11 cellular contexts compared by ENCODE assay signal in the genomic region with DNA sequence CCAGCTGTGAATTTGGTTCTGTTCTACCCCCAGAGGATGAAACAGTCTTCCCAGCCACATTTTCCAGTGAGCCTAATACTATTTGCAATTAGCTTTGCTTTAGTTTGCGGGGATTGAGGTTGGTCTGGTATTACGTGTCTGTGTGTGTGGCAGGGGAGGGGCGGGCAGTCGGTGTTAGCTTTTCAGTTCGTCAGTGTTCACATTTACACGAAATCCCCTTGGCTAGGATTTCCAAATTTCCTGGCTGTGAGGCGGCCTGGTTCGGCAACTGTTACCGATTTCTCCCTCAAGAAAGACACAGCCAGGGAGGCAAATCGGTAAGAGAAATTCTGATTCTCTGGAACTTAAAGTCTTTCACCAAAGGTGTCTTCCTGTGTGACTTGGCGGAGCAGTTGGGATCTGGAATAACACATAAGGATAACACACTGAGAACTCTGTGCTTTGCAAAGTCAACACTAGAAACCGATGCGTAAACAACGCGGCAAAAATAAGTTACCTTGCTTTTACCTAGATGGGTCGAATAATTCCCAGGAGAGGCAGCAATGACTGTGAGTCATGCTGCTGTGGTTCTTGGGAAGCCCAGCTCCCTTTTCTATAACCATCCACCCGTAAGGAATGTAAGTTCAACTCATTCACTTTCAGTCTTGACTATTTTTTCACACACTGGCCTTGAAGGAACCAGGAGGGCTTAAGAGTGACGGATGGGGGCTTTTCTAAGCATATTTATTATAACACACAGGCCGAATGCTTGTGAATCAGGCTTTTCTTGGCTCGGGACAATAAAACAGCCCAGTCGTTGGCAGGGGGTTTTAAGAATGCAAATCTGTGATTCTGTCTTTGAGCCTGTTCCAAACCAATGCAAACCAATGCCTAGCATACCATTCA. TPM values are rescaled to one million over a fixed set of nuclear protein-coding genes. Genes with fewer than 3 reads are reported as not detected.
DNase-seq lines count a peak whose midpoint lies in the region; ATAC-seq, FAIRE-seq and TF ChIP-seq lines count a peak whose summit lies in the region.
"Had no signal": no experiment of that assay in that cellular context is flagged by ENCODE, and none has a peak within 500 bp of the region (broad histone marks: within the 10 kb centered on the region; RNA-seq: fewer than 3 reads in every experiment).

No MANE protein-coding gene starts in this region.

- TF ChIP-seq POLR2A in GM12891 (IDR thresholded peaks at IDR 0.05; ENCODE audit: low read depth, low read length): no peak

- DNase-seq in Caki2 (ENCODE audit: low read depth) (peak; percentile 77), RWPE2 (ENCODE audit: low spot score) (no peak), fibroblast of peridontal ligament (ENCODE audit: extremely low read depth) (peak; percentile 63), neural crest cell (ENCODE audit: low read depth, low spot score) (no peak), GM12891 (ENCODE audit: insufficient read length, low spot score) (no peak), GDM1 (lab: John Stamatoyannopoulos, UW) (no peak)
- DNase-seq: activated gamma-delta T cell; CD4-positive, alpha-beta T cell had no signal

- FAIRE-seq in GM12891 (lab: Jason Lieb, UNC): no peak
- FAIRE-seq: endometrium had no signal

- H3K36me3 ChIP-seq in RWPE2 (ENCODE audit: low read depth): no peaks in the 10 kb centered on the region

- H3K27me3 ChIP-seq in RWPE2 (ENCODE audit: insufficient read depth, poor library complexity, severe bottlenecking): no peaks in the 10 kb centered on the region

- peak overlapping the region; percentile 84 for H3K4me3 Mint-ChIP-seq in neural crest cell
- H3K4me3 Mint-ChIP-seq: CD4-positive, alpha-beta T cell had no signal

- TF ChIP-seq CTCF in RWPE2 (IDR thresholded peaks at IDR 0.05; ENCODE audit: poor library complexity, severe bottlenecking) (no peak), neural crest cell (conservative IDR thresholded peaks at IDR 0.05) (no peak)

- H3K4me1 Mint-ChIP-seq in neural crest cell: peaks cover 78% of the 10 kb centered on the region

- H3K9me3 Mint-ChIP-seq in neural crest cell: no peaks in the 10 kb centered on the region
- H3K9me3 Mint-ChIP-seq: CD4-positive, alpha-beta T cell had no signal

- no peak overlapping the region for H3K4me3 ChIP-seq in RWPE2 (ENCODE audit: severe bottlenecking)

- H3K27ac ChIP-seq in RWPE2 (ENCODE audit: poor library complexity, severe bottlenecking): no peak overlapping the region

- peaks cover 19% of the 10 kb centered on the region for H3K36me3 Mint-ChIP-seq in neural crest cell (ENCODE audit: low read depth)

- H3K9me3 ChIP-seq in RWPE2 (ENCODE audit: severe bottlenecking): no peaks in the 10 kb centered on the region

- ATAC-seq in RWPE2 (ENCODE audit: low read depth) (peak; percentile 54; the same call in 2 of the 3 replicates), GM19452 (IDR thresholded peaks at IDR 0.05; ENCODE audit: unreplicated experiment) (no peak), HG02981 (IDR thresholded peaks at IDR 0.05; ENCODE audit: unreplicated experiment) (no peak)

- H3K27ac Mint-ChIP-seq in neural crest cell (ENCODE audit: unreplicated experiment): peak overlapping the region; percentile 95
- H3K27ac Mint-ChIP-seq: CD4-positive, alpha-beta T cell had no signal

- in situ Hi-C loops in Caki2 (cut with HindIII; ENCODE audit: low pct_unique_long_range_greater_than_20kb, low sequenced_read_pairs): no loop called here

- no peaks in the 10 kb centered on the region for H3K27me3 Mint-ChIP-seq in neural crest cell (ENCODE audit: low read depth)
- H3K27me3 Mint-ChIP-seq: CD4-positive, alpha-beta T cell had no signal

- no peaks in the 10 kb centered on the region for H3K4me1 ChIP-seq in RWPE2 (ENCODE audit: insufficient read depth, poor library complexity, severe bottlenecking)

TF ChIP-seq in GM12891, 5 proteins besides CTCF, POLR2A, EP300 and RAD21:
- TF ChIP-seq TAF1 (IDR thresholded peaks at IDR 0.05; ENCODE audit: low read depth, low read length) (no peak), POU2F2 (IDR thresholded peaks at IDR 0.05; ENCODE audit: low read depth, low read length) (no peak), POLR2AphosphoS5 (IDR thresholded peaks at IDR 0.05; ENCODE audit: low read depth, low read length) (no peak), PAX5 (IDR thresholded peaks at IDR 0.05; ENCODE audit: insufficient read depth, low read length, severe bottlenecking) (no peak), SPI1 (IDR thresholded peaks at IDR 0.05; ENCODE audit: low read depth, low read length) (no peak)

RNA-seq across cellular contexts. Expression of gene GPRC5B, which starts 24.3 kb away (rescaled TPM):
- total RNA-seq in Caki2 (2014; rRNA removed; shearing (Covaris generic); ENCODE audit: low replicate concordance): 37.1 and 43.6 TPM in 2 replicates
- total RNA-seq in neural crest cell: 58.5 and 59.3 TPM in 2 replicates
- 0.09 TPM for polyA plus RNA-seq in GM12891 (2012; ENCODE audit: low read depth, missing spikeins)

Comparison
In these comparisons a context has a peak if more than half of its experiments do, and no peak if none do; other contexts are left out.
1. DNase-seq: peak in Caki2 (single experiment) and fibroblast of peridontal ligament (single experiment); none in RWPE2 (single experiment), neural crest cell (single experiment), GM12891 (single experiment) and GDM1 (single experiment).